Comparison of ENCODE assay signal across 12 cellular contexts in the genomic region with DNA sequence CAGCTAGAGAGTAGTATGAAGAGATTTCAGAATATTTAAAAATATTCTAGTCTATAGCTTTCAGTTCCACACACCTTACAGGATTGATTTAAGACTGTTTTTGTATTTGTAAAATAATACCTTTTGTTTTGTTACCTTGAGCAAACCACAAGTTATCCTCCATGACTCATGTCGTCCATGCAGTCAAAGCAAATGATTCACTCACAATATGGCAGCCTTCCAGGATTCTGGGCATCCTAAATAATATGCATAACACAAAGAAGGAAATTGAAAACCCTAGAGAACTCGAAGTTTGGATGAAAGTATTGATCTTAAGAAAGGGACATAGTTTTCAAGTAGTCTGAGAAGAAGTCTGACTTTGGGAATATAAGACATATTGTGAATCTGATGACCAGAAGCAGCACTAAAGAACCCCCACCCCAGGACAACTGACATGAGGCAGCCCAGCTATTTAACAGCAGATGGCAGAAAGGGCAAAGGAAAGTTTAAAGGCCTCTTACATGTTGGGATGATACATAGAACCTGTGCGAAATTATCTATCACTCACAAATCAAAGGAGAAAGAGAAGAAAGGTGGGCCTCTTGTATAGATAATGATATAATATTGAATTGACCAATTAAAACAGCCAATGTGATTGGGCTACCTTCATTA.
DNase-seq lines count a peak whose midpoint lies in the region; ATAC-seq and TF ChIP-seq lines count a peak whose summit lies in the region.
"Had no signal": no experiment of that assay in that cellular context is flagged by ENCODE, and none has a peak within 500 bp of the region (broad histone marks: within the 10 kb centered on the region; RNA-seq: fewer than 3 reads in every experiment).

No MANE protein-coding gene starts in this region.

- WGBS in IMR-90 (ENCODE audit: extremely low coverage in 2 of 2, insufficient read length in 1 of 2), 2 experiments = no CpG with 5 or more reads among the region's 3 CpGs
- 71% methylated on average over 3 of the region's 3 CpGs for WGBS in hepatocyte (ENCODE audit: low lambda C conversion rate, missing lambda C conversion rate)

- peak; percentile 49; the same call in 1 of the 2 replicates for ATAC-seq in IMR-90 (ENCODE audit: low read depth)
- no peak for ATAC-seq in HG02885 (IDR thresholded peaks at IDR 0.05; ENCODE audit: poor library complexity, unreplicated experiment)
- ATAC-seq in gastrocnemius medialis = no peak
- ATAC-seq in GM21528 (IDR thresholded peaks at IDR 0.05; ENCODE audit: low FRiP score, unreplicated experiment) = no peak
- ATAC-seq: activated naive CD8-positive, alpha-beta T cell treated with anti-CD3 and anti-CD28 coated beads, Interleukin-2, amount 50 U/mL, for 24 hours; K562; naive thymus-derived CD4-positive, alpha-beta T cell had no signal

- no peak overlapping the region for H3K18ac ChIP-seq in IMR-90 (ENCODE audit: low read depth, low read length)

- DNase-seq in COR-L47 (lab: John Stamatoyannopoulos, UW) = peak; percentile 42
- DNase-seq in IMR-90 = peak; percentile 93
- peak; percentile 3 for DNase-seq in T1000 (lab: John Stamatoyannopoulos, UW)
- DNase-seq in hepatocyte (ENCODE audit: low spot score) = peak; percentile 22
- no peak for DNase-seq in gastrocnemius medialis
- DNase-seq in activated CD8-positive, alpha-beta memory T cell treated with anti-CD3 and anti-CD28 coated beads for 24 hours = no peak
- DNase-seq: activated naive CD8-positive, alpha-beta T cell treated with anti-CD3 and anti-CD28 coated beads, Interleukin-2, amount 50 U/mL, for 24 hours; CD8-positive, alpha-beta memory T cell; naive thymus-derived CD4-positive, alpha-beta T cell had no signal

- H2BK15ac ChIP-seq in IMR-90 (ENCODE audit: low read depth, low read length) = no peak overlapping the region

- H4K20me1 ChIP-seq in IMR-90 (ENCODE audit: insufficient read depth, low read length) = no peaks in the 10 kb centered on the region
- no peaks in the 10 kb centered on the region for H4K20me1 ChIP-seq in hepatocyte (ENCODE audit: insufficient read depth, poor library complexity, severe bottlenecking)

- H3K4me3 ChIP-seq in IMR-90 (ENCODE audit: insufficient read depth, low read depth, low read length) = no peak overlapping the region
- H3K4me3 ChIP-seq in hepatocyte = no peak overlapping the region
- no peak overlapping the region for H3K4me3 ChIP-seq in gastrocnemius medialis
- H3K4me3 ChIP-seq: K562 had no signal

- H3K27me3 ChIP-seq in IMR-90 (ENCODE audit: control insufficient read depth, insufficient read depth, low read length) (no peaks in the 10 kb centered on the region), hepatocyte (no peaks in the 10 kb centered on the region), gastrocnemius medialis (no peaks in the 10 kb centered on the region)

- no peak overlapping the region for H4K91ac ChIP-seq in IMR-90 (ENCODE audit: insufficient read depth, low read depth, low read length)

- no peak overlapping the region for H2BK5ac ChIP-seq in IMR-90 (ENCODE audit: low read depth, low read length, poor library complexity, severe bottlenecking)

- no peak overlapping the region for H3K14ac ChIP-seq in IMR-90 (replicated peaks; ENCODE audit: low read depth, low read length)

- H3K4ac ChIP-seq in IMR-90 (ENCODE audit: low read depth, low read length) = no peak overlapping the region

- in situ Hi-C loops in IMR-90 (cut with MboI; ENCODE audit: low sequenced_read_pairs) = no loop called here
- in situ Hi-C loops in gastrocnemius medialis (cut with MboI; ENCODE audit: low sequenced_read_pairs in 4 of 4) = no loop called here

- no peak overlapping the region for H2AK5ac ChIP-seq in IMR-90 (ENCODE audit: low read depth, low read length)

- no peak overlapping the region for H2AFZ ChIP-seq in IMR-90 (replicated peaks; ENCODE audit: low read length, poor library complexity)
- no peak overlapping the region for H2AFZ ChIP-seq in hepatocyte

- CTCF ChIA-PET in IMR-90 (lab: Yijun Ruan, JAX) = interaction anchor here (1.2 kb wide), 1 partner anchor 33 kb away, joined by 3 read pairs; no protein-coding TSS in a partner anchor

- no peak for TF ChIP-seq POLR2A in IMR-90 (IDR thresholded peaks at IDR 0.05; ENCODE audit: low read depth, low read length)
- TF ChIP-seq POLR2A in gastrocnemius medialis (IDR thresholded peaks at IDR 0.05) = no peak

- no peak overlapping the region for H2BK120ac ChIP-seq in IMR-90 (ENCODE audit: low read depth, low read length)

- no peak overlapping the region for H3K9ac ChIP-seq in IMR-90 (ENCODE audit: low read depth, low read length)

- no peak overlapping the region for H3K27ac ChIP-seq in IMR-90 (ENCODE audit: insufficient read depth, low read length)
- no peak overlapping the region for H3K27ac ChIP-seq in hepatocyte
- H3K27ac ChIP-seq in gastrocnemius medialis = no peak overlapping the region

- no peak for TF ChIP-seq CTCF in IMR-90 (conservative IDR thresholded peaks at IDR 0.05; ENCODE audit: low read depth, low read length)
- TF ChIP-seq CTCF in hepatocyte (IDR thresholded peaks at IDR 0.05; ENCODE audit: poor library complexity) = no peak
- TF ChIP-seq CTCF in gastrocnemius medialis (IDR thresholded peaks at IDR 0.05 in 4 of 5, conservative IDR thresholded peaks at IDR 0.05 in 1 of 5) = no peak

- BruUV-seq in IMR-90 (replicated peaks; lab: Mats Ljungman, UMichigan) = no TSS peak

- no peaks in the 10 kb centered on the region for H3K9me2 ChIP-seq in hepatocyte (replicated peaks; ENCODE audit: insufficient read depth)

- H3K9me1 ChIP-seq in IMR-90 (ENCODE audit: insufficient read depth, low read length) = no peaks in the 10 kb centered on the region

- no peak overlapping the region for H3K4me2 ChIP-seq in IMR-90 (ENCODE audit: low read depth, low read length)
- no peak overlapping the region for H3K4me2 ChIP-seq in hepatocyte

- no peaks in the 10 kb centered on the region for H3K36me3 ChIP-seq in IMR-90 (ENCODE audit: control insufficient read depth, insufficient read depth, low read length)
- H3K36me3 ChIP-seq in hepatocyte (replicated peaks; ENCODE audit: insufficient read depth, low read depth) = no peaks in the 10 kb centered on the region
- H3K36me3 ChIP-seq in gastrocnemius medialis = no peaks in the 10 kb centered on the region

- POLR2A ChIA-PET in IMR-90 (lab: Charles Lee; ENCODE audit: unreplicated experiment) = no interaction called here

- no peak overlapping the region for H4K8ac ChIP-seq in IMR-90 (ENCODE audit: low read depth in 2 of 2, low read length in 2 of 2)

- no peak for TF ChIP-seq RAD21 in IMR-90 (IDR thresholded peaks at IDR 0.05; ENCODE audit: low read length)

- no peaks in the 10 kb centered on the region for H3K79me2 ChIP-seq in hepatocyte

- no peak overlapping the region for H3K23ac ChIP-seq in IMR-90 (ENCODE audit: low read depth, low read length)

- no peak overlapping the region for H3K56ac ChIP-seq in IMR-90 (ENCODE audit: extremely low read depth, insufficient read depth, low read length)

- H3K4me1 ChIP-seq in IMR-90 (ENCODE audit: control insufficient read depth, insufficient read depth, low read length) (no peaks in the 10 kb centered on the region), hepatocyte (ENCODE audit: insufficient read depth) (no peaks in the 10 kb centered on the region), gastrocnemius medialis (no peaks in the 10 kb centered on the region)

- dilution Hi-C loops in IMR-90 (cut with HindIII; ENCODE audit: low sequenced_read_pairs, unreplicated experiment) = no loop called here

- H3K79me1 ChIP-seq in IMR-90 (ENCODE audit: low read depth in 1 of 2, low read length in 2 of 2) = no peaks in the 10 kb centered on the region

- intact Hi-C loops in IMR-90 (cut with micrococcal nuclease) (no loop called here), gastrocnemius medialis (cut with DNase I; ENCODE audit: low total_unique reads) (no loop called here)

- H4K5ac ChIP-seq in IMR-90 (ENCODE audit: low read depth, low read length) = no peak overlapping the region

- H3K9me3 ChIP-seq in IMR-90 (ENCODE audit: control insufficient read depth, insufficient read depth, low read length) (no peaks in the 10 kb centered on the region), hepatocyte (ENCODE audit: low read depth) (no peaks in the 10 kb centered on the region), gastrocnemius medialis (no peaks in the 10 kb centered on the region)

- H2BK20ac ChIP-seq in IMR-90 (ENCODE audit: low read depth, low read length) = no peak overlapping the region

- no peak overlapping the region for H2AK9ac ChIP-seq in IMR-90 (replicated peaks; ENCODE audit: low read depth, low read length, poor library complexity)

TF ChIP-seq in IMR-90, 13 proteins besides CTCF, POLR2A, EP300 and RAD21:
- peak; percentile 78 for TF ChIP-seq FOS (IDR thresholded peaks at IDR 0.05; ENCODE audit: low read depth, low read length)
- TF ChIP-seq NFE2L2 (IDR thresholded peaks at IDR 0.05; ENCODE audit: low read depth, low read length) = no peak

Comparison
In these comparisons a context has a peak if more than half of its experiments do, and no peak if none do; other contexts are left out.
1. DNase-seq: peak in COR-L47 (single experiment), IMR-90 (single experiment), T1000 (single experiment) and hepatocyte (single experiment); none in gastrocnemius medialis (0 of 2) and activated CD8-positive, alpha-beta memory T cell treated with anti-CD3 and anti-CD28 coated beads for 24 hours (single experiment).